In the genomic region with DNA sequence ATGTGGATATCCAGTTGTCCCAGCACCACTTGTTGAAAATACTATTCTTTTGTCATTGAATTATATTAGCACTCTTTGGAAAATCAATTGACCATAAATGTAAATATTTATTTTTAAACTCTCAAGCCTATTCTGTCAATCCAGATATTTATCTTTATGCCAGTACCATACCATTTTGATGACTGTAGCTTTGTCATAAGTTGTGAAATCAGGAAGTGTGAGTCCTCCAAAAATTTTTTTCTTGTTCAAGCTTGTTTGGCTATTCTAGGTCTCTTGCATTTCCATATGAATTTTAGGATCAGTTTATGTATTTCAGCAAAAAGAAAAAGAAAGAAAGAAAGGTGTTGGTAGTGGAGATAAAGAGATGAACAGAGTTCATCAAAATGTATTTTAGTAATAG, we compare ENCODE assay signal across 1 cellular context.
TF ChIP-seq lines count a peak whose summit lies in the region.

No MANE protein-coding gene starts in this region.

TF ChIP-seq in HepG2, 621 proteins besides CTCF, POLR2A, EP300 and RAD21:
- TF ChIP-seq ZNF605 (CRISPR knock-in tag; IDR thresholded peaks at IDR 0.05): no peak
- TF ChIP-seq, protein P1, sequence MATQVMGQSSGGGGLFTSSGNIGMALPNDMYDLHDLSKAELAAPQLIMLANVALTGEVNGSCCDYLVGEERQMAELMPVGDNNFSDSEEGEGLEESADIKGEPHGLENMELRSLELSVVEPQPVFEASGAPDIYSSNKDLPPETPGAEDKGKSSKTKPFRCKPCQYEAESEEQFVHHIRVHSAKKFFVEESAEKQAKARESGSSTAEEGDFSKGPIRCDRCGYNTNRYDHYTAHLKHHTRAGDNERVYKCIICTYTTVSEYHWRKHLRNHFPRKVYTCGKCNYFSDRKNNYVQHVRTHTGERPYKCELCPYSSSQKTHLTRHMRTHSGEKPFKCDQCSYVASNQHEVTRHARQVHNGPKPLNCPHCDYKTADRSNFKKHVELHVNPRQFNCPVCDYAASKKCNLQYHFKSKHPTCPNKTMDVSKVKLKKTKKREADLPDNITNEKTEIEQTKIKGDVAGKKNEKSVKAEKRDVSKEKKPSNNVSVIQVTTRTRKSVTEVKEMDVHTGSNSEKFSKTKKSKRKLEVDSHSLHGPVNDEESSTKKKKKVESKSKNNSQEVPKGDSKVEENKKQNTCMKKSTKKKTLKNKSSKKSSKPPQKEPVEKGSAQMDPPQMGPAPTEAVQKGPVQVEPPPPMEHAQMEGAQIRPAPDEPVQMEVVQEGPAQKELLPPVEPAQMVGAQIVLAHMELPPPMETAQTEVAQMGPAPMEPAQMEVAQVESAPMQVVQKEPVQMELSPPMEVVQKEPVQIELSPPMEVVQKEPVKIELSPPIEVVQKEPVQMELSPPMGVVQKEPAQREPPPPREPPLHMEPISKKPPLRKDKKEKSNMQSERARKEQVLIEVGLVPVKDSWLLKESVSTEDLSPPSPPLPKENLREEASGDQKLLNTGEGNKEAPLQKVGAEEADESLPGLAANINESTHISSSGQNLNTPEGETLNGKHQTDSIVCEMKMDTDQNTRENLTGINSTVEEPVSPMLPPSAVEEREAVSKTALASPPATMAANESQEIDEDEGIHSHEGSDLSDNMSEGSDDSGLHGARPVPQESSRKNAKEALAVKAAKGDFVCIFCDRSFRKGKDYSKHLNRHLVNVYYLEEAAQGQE (IDR thresholded peaks at IDR 0.05; ENCODE audit: borderline replicate concordance in 1 of 2, low read depth in 1 of 2, low read length in 2 of 2): no peak
- TF ChIP-seq ZNF136 (CRISPR knock-in tag; IDR thresholded peaks at IDR 0.05; ENCODE audit: low read depth): no peak
- TF ChIP-seq, protein P2, sequence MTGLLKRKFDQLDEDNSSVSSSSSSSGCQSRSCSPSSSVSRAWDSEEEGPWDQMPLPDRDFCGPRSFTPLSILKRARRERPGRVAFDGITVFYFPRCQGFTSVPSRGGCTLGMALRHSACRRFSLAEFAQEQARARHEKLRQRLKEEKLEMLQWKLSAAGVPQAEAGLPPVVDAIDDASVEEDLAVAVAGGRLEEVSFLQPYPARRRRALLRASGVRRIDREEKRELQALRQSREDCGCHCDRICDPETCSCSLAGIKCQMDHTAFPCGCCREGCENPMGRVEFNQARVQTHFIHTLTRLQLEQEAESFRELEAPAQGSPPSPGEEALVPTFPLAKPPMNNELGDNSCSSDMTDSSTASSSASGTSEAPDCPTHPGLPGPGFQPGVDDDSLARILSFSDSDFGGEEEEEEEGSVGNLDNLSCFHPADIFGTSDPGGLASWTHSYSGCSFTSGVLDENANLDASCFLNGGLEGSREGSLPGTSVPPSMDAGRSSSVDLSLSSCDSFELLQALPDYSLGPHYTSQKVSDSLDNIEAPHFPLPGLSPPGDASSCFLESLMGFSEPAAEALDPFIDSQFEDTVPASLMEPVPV (CRISPR knock-in tag; IDR thresholded peaks at IDR 0.05): no peak
- no peak for TF ChIP-seq NAIF1 (CRISPR knock-in tag; IDR thresholded peaks at IDR 0.05; ENCODE audit: borderline replicate concordance)
- TF ChIP-seq GABPB1 (CRISPR knock-in tag; IDR thresholded peaks at IDR 0.05): no peak
- TF ChIP-seq ZNF790 (CRISPR knock-in tag; IDR thresholded peaks at IDR 0.05; ENCODE audit: borderline replicate concordance): no peak
- no peak for TF ChIP-seq ZNF781 (CRISPR knock-in tag; IDR thresholded peaks at IDR 0.05; ENCODE audit: borderline replicate concordance, not compliant biosample characterization)
- no peak for TF ChIP-seq PRMT3 (CRISPR knock-in tag; IDR thresholded peaks at IDR 0.05; ENCODE audit: borderline replicate concordance, low read depth)
- TF ChIP-seq ZNF337 (CRISPR knock-in tag; IDR thresholded peaks at IDR 0.05; ENCODE audit: borderline replicate concordance, low read depth): no peak
- no peak for TF ChIP-seq YEATS2 (CRISPR knock-in tag; IDR thresholded peaks at IDR 0.05; ENCODE audit: borderline replicate concordance)
- TF ChIP-seq ZKSCAN5 (CRISPR knock-in tag; IDR thresholded peaks at IDR 0.05): no peak
- TF ChIP-seq, protein P3, sequence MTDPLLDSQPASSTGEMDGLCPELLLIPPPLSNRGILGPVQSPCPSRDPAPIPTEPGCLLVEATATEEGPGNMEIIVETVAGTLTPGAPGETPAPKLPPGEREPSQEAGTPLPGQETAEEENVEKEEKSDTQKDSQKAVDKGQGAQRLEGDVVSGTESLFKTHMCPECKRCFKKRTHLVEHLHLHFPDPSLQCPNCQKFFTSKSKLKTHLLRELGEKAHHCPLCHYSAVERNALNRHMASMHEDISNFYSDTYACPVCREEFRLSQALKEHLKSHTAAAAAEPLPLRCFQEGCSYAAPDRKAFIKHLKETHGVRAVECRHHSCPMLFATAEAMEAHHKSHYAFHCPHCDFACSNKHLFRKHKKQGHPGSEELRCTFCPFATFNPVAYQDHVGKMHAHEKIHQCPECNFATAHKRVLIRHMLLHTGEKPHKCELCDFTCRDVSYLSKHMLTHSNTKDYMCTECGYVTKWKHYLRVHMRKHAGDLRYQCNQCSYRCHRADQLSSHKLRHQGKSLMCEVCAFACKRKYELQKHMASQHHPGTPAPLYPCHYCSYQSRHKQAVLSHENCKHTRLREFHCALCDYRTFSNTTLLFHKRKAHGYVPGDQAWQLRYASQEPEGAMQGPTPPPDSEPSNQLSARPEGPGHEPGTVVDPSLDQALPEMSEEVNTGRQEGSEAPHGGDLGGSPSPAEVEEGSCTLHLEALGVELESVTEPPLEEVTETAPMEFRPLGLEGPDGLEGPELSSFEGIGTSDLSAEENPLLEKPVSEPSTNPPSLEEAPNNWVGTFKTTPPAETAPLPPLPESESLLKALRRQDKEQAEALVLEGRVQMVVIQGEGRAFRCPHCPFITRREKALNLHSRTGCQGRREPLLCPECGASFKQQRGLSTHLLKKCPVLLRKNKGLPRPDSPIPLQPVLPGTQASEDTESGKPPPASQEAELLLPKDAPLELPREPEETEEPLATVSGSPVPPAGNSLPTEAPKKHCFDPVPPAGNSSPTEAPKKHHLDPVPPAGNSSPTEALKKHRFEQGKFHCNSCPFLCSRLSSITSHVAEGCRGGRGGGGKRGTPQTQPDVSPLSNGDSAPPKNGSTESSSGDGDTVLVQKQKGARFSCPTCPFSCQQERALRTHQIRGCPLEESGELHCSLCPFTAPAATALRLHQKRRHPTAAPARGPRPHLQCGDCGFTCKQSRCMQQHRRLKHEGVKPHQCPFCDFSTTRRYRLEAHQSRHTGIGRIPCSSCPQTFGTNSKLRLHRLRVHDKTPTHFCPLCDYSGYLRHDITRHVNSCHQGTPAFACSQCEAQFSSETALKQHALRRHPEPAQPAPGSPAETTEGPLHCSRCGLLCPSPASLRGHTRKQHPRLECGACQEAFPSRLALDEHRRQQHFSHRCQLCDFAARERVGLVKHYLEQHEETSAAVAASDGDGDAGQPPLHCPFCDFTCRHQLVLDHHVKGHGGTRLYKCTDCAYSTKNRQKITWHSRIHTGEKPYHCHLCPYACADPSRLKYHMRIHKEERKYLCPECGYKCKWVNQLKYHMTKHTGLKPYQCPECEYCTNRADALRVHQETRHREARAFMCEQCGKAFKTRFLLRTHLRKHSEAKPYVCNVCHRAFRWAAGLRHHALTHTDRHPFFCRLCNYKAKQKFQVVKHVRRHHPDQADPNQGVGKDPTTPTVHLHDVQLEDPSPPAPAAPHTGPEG (CRISPR knock-in tag; IDR thresholded peaks at IDR 0.05): no peak
- TF ChIP-seq SIN3A (IDR thresholded peaks at IDR 0.05; ENCODE audit: borderline replicate concordance, low read depth, low read length): no peak
- no peak for TF ChIP-seq GPN1 (CRISPR knock-in tag; IDR thresholded peaks at IDR 0.05; ENCODE audit: borderline replicate concordance)
- TF ChIP-seq, protein P4, sequence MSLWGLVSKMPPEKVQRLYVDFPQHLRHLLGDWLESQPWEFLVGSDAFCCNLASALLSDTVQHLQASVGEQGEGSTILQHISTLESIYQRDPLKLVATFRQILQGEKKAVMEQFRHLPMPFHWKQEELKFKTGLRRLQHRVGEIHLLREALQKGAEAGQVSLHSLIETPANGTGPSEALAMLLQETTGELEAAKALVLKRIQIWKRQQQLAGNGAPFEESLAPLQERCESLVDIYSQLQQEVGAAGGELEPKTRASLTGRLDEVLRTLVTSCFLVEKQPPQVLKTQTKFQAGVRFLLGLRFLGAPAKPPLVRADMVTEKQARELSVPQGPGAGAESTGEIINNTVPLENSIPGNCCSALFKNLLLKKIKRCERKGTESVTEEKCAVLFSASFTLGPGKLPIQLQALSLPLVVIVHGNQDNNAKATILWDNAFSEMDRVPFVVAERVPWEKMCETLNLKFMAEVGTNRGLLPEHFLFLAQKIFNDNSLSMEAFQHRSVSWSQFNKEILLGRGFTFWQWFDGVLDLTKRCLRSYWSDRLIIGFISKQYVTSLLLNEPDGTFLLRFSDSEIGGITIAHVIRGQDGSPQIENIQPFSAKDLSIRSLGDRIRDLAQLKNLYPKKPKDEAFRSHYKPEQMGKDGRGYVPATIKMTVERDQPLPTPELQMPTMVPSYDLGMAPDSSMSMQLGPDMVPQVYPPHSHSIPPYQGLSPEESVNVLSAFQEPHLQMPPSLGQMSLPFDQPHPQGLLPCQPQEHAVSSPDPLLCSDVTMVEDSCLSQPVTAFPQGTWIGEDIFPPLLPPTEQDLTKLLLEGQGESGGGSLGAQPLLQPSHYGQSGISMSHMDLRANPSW (CRISPR knock-in tag; IDR thresholded peaks at IDR 0.05; ENCODE audit: borderline replicate concordance): no peak
- no peak for TF ChIP-seq SKI (IDR thresholded peaks at IDR 0.05; ENCODE audit: partially characterized antibody)
- TF ChIP-seq, protein P5, sequence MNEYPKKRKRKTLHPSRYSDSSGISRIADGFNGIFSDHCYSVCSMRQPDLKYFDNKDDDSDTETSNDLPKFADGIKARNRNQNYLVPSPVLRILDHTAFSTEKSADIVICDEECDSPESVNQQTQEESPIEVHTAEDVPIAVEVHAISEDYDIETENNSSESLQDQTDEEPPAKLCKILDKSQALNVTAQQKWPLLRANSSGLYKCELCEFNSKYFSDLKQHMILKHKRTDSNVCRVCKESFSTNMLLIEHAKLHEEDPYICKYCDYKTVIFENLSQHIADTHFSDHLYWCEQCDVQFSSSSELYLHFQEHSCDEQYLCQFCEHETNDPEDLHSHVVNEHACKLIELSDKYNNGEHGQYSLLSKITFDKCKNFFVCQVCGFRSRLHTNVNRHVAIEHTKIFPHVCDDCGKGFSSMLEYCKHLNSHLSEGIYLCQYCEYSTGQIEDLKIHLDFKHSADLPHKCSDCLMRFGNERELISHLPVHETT (CRISPR knock-in tag; conservative IDR thresholded peaks at IDR 0.05): no peak
